In the genomic region with DNA sequence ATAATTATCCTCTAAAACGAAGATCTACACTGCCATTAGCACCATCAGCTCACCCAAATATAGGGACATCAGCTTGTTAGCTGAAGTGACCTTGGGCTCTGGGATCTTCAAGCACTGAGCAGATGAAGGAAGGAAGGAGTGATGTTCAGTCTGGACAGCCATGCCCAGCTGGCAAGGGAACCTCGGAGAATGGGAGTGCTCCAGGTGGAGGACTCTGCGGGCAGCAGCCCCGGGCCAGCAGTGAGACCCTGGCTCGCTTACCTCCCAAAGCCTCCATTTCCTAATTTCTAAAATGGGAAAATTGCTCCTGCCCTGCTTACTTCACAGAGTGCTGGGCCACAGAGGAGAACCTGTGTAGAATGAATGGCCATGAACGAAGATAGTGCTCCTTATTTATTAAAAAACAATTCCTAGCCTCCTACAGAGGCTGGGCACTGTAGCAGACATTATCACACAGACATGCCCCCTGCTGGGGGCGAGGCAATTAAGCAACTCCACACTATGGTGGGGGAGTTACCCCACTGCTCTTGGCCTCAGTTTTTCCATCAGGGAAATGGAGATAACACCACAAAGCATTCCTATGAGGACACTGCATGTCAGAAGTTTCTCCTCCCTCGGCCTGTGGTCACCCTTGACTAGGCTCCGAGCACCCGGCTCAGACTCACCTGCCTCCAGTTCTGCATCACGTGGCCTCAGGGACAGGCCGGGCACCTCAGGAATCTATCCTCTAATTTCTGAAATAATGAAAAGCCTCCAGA, we compare ENCODE assay signal across 9 cellular contexts.
DNase-seq lines count a peak whose midpoint lies in the region; ATAC-seq and TF ChIP-seq lines count a peak whose summit lies in the region.
"Had no signal": no experiment of that assay in that cellular context is flagged by ENCODE, and none has a peak within 500 bp of the region (broad histone marks: within the 10 kb centered on the region; RNA-seq: fewer than 3 reads in every experiment).

No MANE protein-coding gene starts in this region.

- H3K27me3 Mint-ChIP-seq in activated CD8-positive, alpha-beta T cell treated with anti-CD3 and anti-CD28 coated beads for 36 hours: no peaks in the 10 kb centered on the region
- H3K27me3 Mint-ChIP-seq in activated CD8-positive, alpha-beta T cell treated with anti-CD3 and anti-CD28 coated beads, Interleukin-2, amount 10 ng/mL, durations not matched to agents 7 days and 5 days (ENCODE audit: low read depth): peaks cover 2% of the 10 kb centered on the region
- peaks cover 25% of the 10 kb centered on the region for H3K27me3 Mint-ChIP-seq in chondrocyte (ENCODE audit: low read depth)

- H3K36me3 Mint-ChIP-seq in activated CD8-positive, alpha-beta T cell treated with anti-CD3 and anti-CD28 coated beads for 36 hours (ENCODE audit: low read depth): no peaks in the 10 kb centered on the region
- no peaks in the 10 kb centered on the region for H3K36me3 Mint-ChIP-seq in activated CD8-positive, alpha-beta T cell treated with anti-CD3 and anti-CD28 coated beads, Interleukin-2, amount 10 ng/mL, durations not matched to agents 7 days and 5 days (ENCODE audit: low read depth)
- H3K36me3 Mint-ChIP-seq in chondrocyte (ENCODE audit: low read depth): peaks cover 3% of the 10 kb centered on the region

- peaks cover 62% of the 10 kb centered on the region for H3K4me1 Mint-ChIP-seq in activated CD8-positive, alpha-beta T cell treated with anti-CD3 and anti-CD28 coated beads for 36 hours (ENCODE audit: low read depth)
- H3K4me1 Mint-ChIP-seq in activated CD8-positive, alpha-beta T cell treated with anti-CD3 and anti-CD28 coated beads, Interleukin-2, amount 10 ng/mL, durations not matched to agents 7 days and 5 days (ENCODE audit: low read depth): peaks cover 59% of the 10 kb centered on the region
- H3K4me1 Mint-ChIP-seq in chondrocyte (ENCODE audit: low read depth): peaks cover 31% of the 10 kb centered on the region

- peak overlapping the region; percentile 74 for H3K27ac Mint-ChIP-seq in activated CD8-positive, alpha-beta T cell treated with anti-CD3 and anti-CD28 coated beads for 36 hours
- no peak overlapping the region for H3K27ac Mint-ChIP-seq in activated CD8-positive, alpha-beta T cell treated with anti-CD3 and anti-CD28 coated beads, Interleukin-2, amount 10 ng/mL, durations not matched to agents 7 days and 5 days
- no peak overlapping the region for H3K27ac Mint-ChIP-seq in chondrocyte (ENCODE audit: unreplicated experiment)

- POLR2A ChIA-PET in activated CD8-positive, alpha-beta T cell treated with anti-CD3 and anti-CD28 coated beads for 36 hours (lab: Charles Lee): interaction anchor here (2.2 kb wide), 1 partner anchor 10 kb away, joined by 6 read pairs; no protein-coding TSS in a partner anchor
- POLR2A ChIA-PET in activated CD8-positive, alpha-beta T cell treated with anti-CD3 and anti-CD28 coated beads, Interleukin-2, amount 10 ng/mL, durations not matched to agents 7 days and 5 days (lab: Charles Lee): interaction anchor here (1.2 kb wide), 1 partner anchor 32 kb away, joined by 3 read pairs; no protein-coding TSS in a partner anchor

- no peak overlapping the region for H3K4me3 Mint-ChIP-seq in activated CD8-positive, alpha-beta T cell treated with anti-CD3 and anti-CD28 coated beads for 36 hours
- no peak overlapping the region for H3K4me3 Mint-ChIP-seq in activated CD8-positive, alpha-beta T cell treated with anti-CD3 and anti-CD28 coated beads, Interleukin-2, amount 10 ng/mL, durations not matched to agents 7 days and 5 days
- no peak overlapping the region for H3K4me3 Mint-ChIP-seq in chondrocyte (ENCODE audit: unreplicated experiment)

- TF ChIP-seq CTCF in activated CD8-positive, alpha-beta T cell treated with anti-CD3 and anti-CD28 coated beads for 36 hours (IDR thresholded peaks at IDR 0.05): peak; percentile 62
- peak; percentile 27; the same call in 1 of the 2 replicates for TF ChIP-seq CTCF in LNCaP clone FGC (IDR thresholded peaks at IDR 0.05; ENCODE audit: control insufficient read depth, extremely low read depth, insufficient read depth)
- peak; percentile 26 for TF ChIP-seq CTCF in chondrocyte (IDR thresholded peaks at IDR 0.05)

- intact Hi-C loops in activated CD8-positive, alpha-beta T cell treated with anti-CD3 and anti-CD28 coated beads for 36 hours (cut with micrococcal nuclease): no loop called here
- intact Hi-C loops in sciatic nerve (cut with DNase I): no loop called here

- DNase-seq in activated CD8-positive, alpha-beta T cell treated with anti-CD3 and anti-CD28 coated beads for 36 hours: peak; percentile 35
- DNase-seq in activated CD8-positive, alpha-beta T cell treated with anti-CD3 and anti-CD28 coated beads, Interleukin-2, amount 10 ng/mL, durations not matched to agents 7 days and 5 days: no peak
- no peak for DNase-seq in LNCaP clone FGC (ENCODE audit: low read depth)
- DNase-seq in chondrocyte (ENCODE audit: low spot score): no peak
- peak; percentile 15 for DNase-seq in sciatic nerve (ENCODE audit: low spot score)
- no peak for DNase-seq in stimulated activated naive CD4-positive, alpha-beta T cell treated with Interleukin-2 at 50 U/mL for 16 hours (lab: John Stamatoyannopoulos, UW)
- DNase-seq in T1000 (lab: John Stamatoyannopoulos, UW): no peak
- DNase-seq: NCI-H774 had no signal

- no peak for ATAC-seq in activated CD8-positive, alpha-beta T cell treated with anti-CD3 and anti-CD28 coated beads for 36 hours
- ATAC-seq in activated CD8-positive, alpha-beta T cell treated with anti-CD3 and anti-CD28 coated beads, Interleukin-2, amount 10 ng/mL, durations not matched to agents 7 days and 5 days: no peak
- no peak for ATAC-seq in sciatic nerve
- no peak for ATAC-seq in HG03520 (IDR thresholded peaks at IDR 0.05; ENCODE audit: unreplicated experiment)

- no peak overlapping the region for H3K4me3 ChIP-seq in LNCaP clone FGC (ENCODE audit: low read depth, low read length)

- CTCF ChIA-PET in activated CD8-positive, alpha-beta T cell treated with anti-CD3 and anti-CD28 coated beads for 36 hours (lab: Charles Lee): interaction anchor here (0.6 to 7.3 kb wide), 5 partner anchors 8 to 84 kb away, joined by 3 to 72 read pairs (median 3); no protein-coding TSS in a partner anchor
- CTCF ChIA-PET in activated CD8-positive, alpha-beta T cell treated with anti-CD3 and anti-CD28 coated beads, Interleukin-2, amount 10 ng/mL, durations not matched to agents 7 days and 5 days (lab: Charles Lee): interaction anchor here (3.1 to 8.5 kb wide), 2 partner anchors 83 to 193 kb away, joined by 11 to 41 read pairs; no protein-coding TSS in a partner anchor

- H3K9me3 Mint-ChIP-seq in activated CD8-positive, alpha-beta T cell treated with anti-CD3 and anti-CD28 coated beads for 36 hours: no peaks in the 10 kb centered on the region
- H3K9me3 Mint-ChIP-seq in activated CD8-positive, alpha-beta T cell treated with anti-CD3 and anti-CD28 coated beads, Interleukin-2, amount 10 ng/mL, durations not matched to agents 7 days and 5 days (ENCODE audit: insufficient read depth): no peaks in the 10 kb centered on the region
- H3K9me3 Mint-ChIP-seq in chondrocyte (ENCODE audit: low read depth): no peaks in the 10 kb centered on the region

Comparison
In these comparisons a context has a peak if more than half of its experiments do, and no peak if none do; other contexts are left out.
1. DNase-seq: peak in activated CD8-positive, alpha-beta T cell treated with anti-CD3 and anti-CD28 coated beads for 36 hours (single experiment) and sciatic nerve (single experiment); none in activated CD8-positive, alpha-beta T cell treated with anti-CD3 and anti-CD28 coated beads, Interleukin-2, amount 10 ng/mL, durations not matched to agents 7 days and 5 days (single experiment), LNCaP clone FGC (single experiment), chondrocyte (single experiment), stimulated activated naive CD4-positive, alpha-beta T cell treated with Interleukin-2 at 50 U/mL for 16 hours (single experiment) and T1000 (single experiment).
2. Peak in every context shown above with its lines, with median percentiles within 50 percentile points of each other: CTCF ChIP-seq.